ENCODE assay signal across 22 cellular contexts in genomic region chr4:122285285-122285684, GRCh38.
DNase-seq lines count a peak whose midpoint lies in the region; ATAC-seq, FAIRE-seq and TF ChIP-seq lines count a peak whose summit lies in the region.
"Had no signal": no experiment of that assay in that cellular context is flagged by ENCODE, and none has a peak within 500 bp of the region (broad histone marks: within the 10 kb centered on the region; RNA-seq: fewer than 3 reads in every experiment).

No MANE protein-coding gene starts in this region.

- in situ Hi-C loops in IMR-90 (cut with MboI; ENCODE audit: low sequenced_read_pairs) = no loop called here
- in situ Hi-C loops in K562 (cut with MboI) = no loop called here

- no peak overlapping the region for H2BK120ac ChIP-seq in IMR-90 (ENCODE audit: low read depth, low read length)

- H3K23ac ChIP-seq in IMR-90 (ENCODE audit: low read depth, low read length) = no peak overlapping the region

- H4K91ac ChIP-seq in IMR-90 (ENCODE audit: insufficient read depth, low read depth, low read length) = no peak overlapping the region

- H3K18ac ChIP-seq in IMR-90 (ENCODE audit: low read depth, low read length) = no peak overlapping the region

- TF ChIP-seq EP300 in K562 (IDR thresholded peaks at IDR 0.05; ENCODE audit: low read length) (no peak), ovary (IDR thresholded peaks at IDR 0.05) (no peak)

- H3K4me1 ChIP-seq in IMR-90 (ENCODE audit: control insufficient read depth, insufficient read depth, low read length) = no peaks in the 10 kb centered on the region
- H3K4me1 ChIP-seq in K562 (replicated peaks in 1 of 2; ENCODE audit: control insufficient read depth in 2 of 2, insufficient read depth in 2 of 2, low read length in 2 of 2) = peaks cover 0 to 5% of the 10 kb centered on the region in 2 experiments; a peak in 1 of 5 replicates
- no peaks in the 10 kb centered on the region for H3K4me1 ChIP-seq in ovary (ENCODE audit: insufficient read depth)

- FAIRE-seq in K562 (lab: Jason Lieb, UNC) = peak; percentile 95
- FAIRE-seq: frontal cortex, H1, HepG2 had no signal

- no peak overlapping the region for H3K27ac ChIP-seq in IMR-90 (ENCODE audit: insufficient read depth, low read length)
- H3K27ac ChIP-seq in K562 (ENCODE audit: extremely low read depth, low read depth, low read length) = peak overlapping the region; percentile 62; the same call in 1 of the 3 replicates
- H3K27ac ChIP-seq in ovary = no peak overlapping the region
- H3K27ac ChIP-seq: cardiac muscle cell had no signal

- H2AK5ac ChIP-seq in IMR-90 (ENCODE audit: low read depth, low read length) = no peak overlapping the region

- no peak overlapping the region for H4K5ac ChIP-seq in IMR-90 (ENCODE audit: low read depth, low read length)

- H3K9ac ChIP-seq in IMR-90 (ENCODE audit: low read depth, low read length) = no peak overlapping the region
- H3K9ac ChIP-seq in K562 (ENCODE audit: insufficient read depth in 1 of 2, low read depth in 2 of 2, low read length in 2 of 2) = no peak overlapping the region

- H3K4ac ChIP-seq in IMR-90 (ENCODE audit: low read depth, low read length) = no peak overlapping the region

- no peak overlapping the region for H2BK5ac ChIP-seq in IMR-90 (ENCODE audit: low read depth, low read length, poor library complexity, severe bottlenecking)

- DNase-seq in AG20443 (ENCODE audit: low spot score) = peak; percentile 13
- peak; percentile 16 for DNase-seq in IMR-90
- DNase-seq in K562 (ENCODE audit: extremely low read depth in 1 of 4, low spot score in 3 of 4) = peak; percentile 21 to 72 (median 48)
- peak; percentile 47 for DNase-seq in islet precursor cell
- DNase-seq in cortex of kidney (lab: John Stamatoyannopoulos, UW) = no peak
- DNase-seq in COR-L47 (lab: John Stamatoyannopoulos, UW) = no peak
- DNase-seq in ovary = no peak
- DNase-seq: CD8-positive, alpha-beta memory T cell; effector CD4-positive, alpha-beta T cell; NCI-H1092; NCI-H2107; stimulated activated CD4-positive, alpha-beta T cell treated with anti-CD3 and anti-CD28 coated beads, Interleukin-15, amount 100 ng/mL, for 24 hours; stimulated activated naive CD8-positive, alpha-beta T cell treated with anti-CD3 and anti-CD28 coated beads, Interleukin-15, amount 100 ng/mL, for 72 hours had no signal

- peak; percentile 71 for ATAC-seq in IMR-90 (ENCODE audit: low read depth)
- ATAC-seq in K562 = peak; percentile 100
- ATAC-seq in HG02973 (IDR thresholded peaks at IDR 0.05; ENCODE audit: unreplicated experiment) = no peak
- ATAC-seq: HepG2; natural killer cell treated with Interleukin-12 subunit alpha and Interleukin-12 subunit beta and Interleukin-15 and Interleukin-18, amount 100 ng/mL, for 72 hours; Panc1; SK-N-SH treated with all-trans-retinoic acid at 6 μM for 48 hours; stimulated activated naive CD8-positive, alpha-beta T cell treated with anti-CD3 and anti-CD28 coated beads, Interleukin-15, amount 100 ng/mL, for 72 hours had no signal

- H3K27me3 ChIP-seq in IMR-90 (ENCODE audit: control insufficient read depth, insufficient read depth, low read length) = no peaks in the 10 kb centered on the region
- no peaks in the 10 kb centered on the region for H3K27me3 ChIP-seq in K562 (ENCODE audit: control insufficient read depth in 2 of 2, insufficient read depth in 2 of 2, low read length in 2 of 2)
- no peaks in the 10 kb centered on the region for H3K27me3 ChIP-seq in ovary
- H3K27me3 ChIP-seq: cardiac muscle cell had no signal

- H3K56ac ChIP-seq in IMR-90 (ENCODE audit: extremely low read depth, insufficient read depth, low read length) = no peak overlapping the region

- H3K4me2 ChIP-seq in IMR-90 (ENCODE audit: low read depth, low read length) (no peak overlapping the region), K562 (ENCODE audit: insufficient read depth, low read length) (no peak overlapping the region)

- H4K20me1 ChIP-seq in IMR-90 (ENCODE audit: insufficient read depth, low read length) = no peaks in the 10 kb centered on the region
- H4K20me1 ChIP-seq in K562 (replicated peaks; ENCODE audit: control insufficient read depth, insufficient read depth, low read length) = no peaks in the 10 kb centered on the region

- intact Hi-C loops in IMR-90 (cut with micrococcal nuclease) = no loop called here
- intact Hi-C loops in K562 (cut with micrococcal nuclease) = no loop called here
- intact Hi-C loops in ovary (cut with DNase I) = no loop called here

- H3K79me1 ChIP-seq in IMR-90 (ENCODE audit: low read depth in 1 of 2, low read length in 2 of 2) = no peaks in the 10 kb centered on the region; a peak in 2 of 4 replicates

- H3K9me1 ChIP-seq in IMR-90 (ENCODE audit: insufficient read depth, low read length) = no peaks in the 10 kb centered on the region
- H3K9me1 ChIP-seq in K562 (ENCODE audit: control insufficient read depth, insufficient read depth, low read length) = no peaks in the 10 kb centered on the region

- no peak overlapping the region for H2AK9ac ChIP-seq in IMR-90 (replicated peaks; ENCODE audit: low read depth, low read length, poor library complexity)

- no peak overlapping the region for H4K8ac ChIP-seq in IMR-90 (ENCODE audit: low read depth in 2 of 2, low read length in 2 of 2)

- CTCF ChIA-PET in IMR-90 (lab: Yijun Ruan, JAX) = no interaction called here
- CTCF ChIA-PET in K562 (lab: Yijun Ruan, JAX; ENCODE audit: low intra/inter-chr PET ratio) = no interaction called here

- no peak overlapping the region for H2BK15ac ChIP-seq in IMR-90 (ENCODE audit: low read depth, low read length)

- WGBS in IMR-90 (ENCODE audit: extremely low coverage in 2 of 2, insufficient read length in 1 of 2), 2 experiments = 100% methylated on average over 1 of the region's 2 CpGs; no CpG with 5 or more reads in 1 of the 2 experiments
- WGBS in K562 (ENCODE audit: insufficient coverage, low coverage, missing lambda C conversion rate) = 10% methylated on average over 2 of the region's 2 CpGs
- 96 to 97% (median 97%) methylated on average over 2 of the region's 2 CpGs for WGBS in ovary, 3 donors

- TF ChIP-seq CTCF in IMR-90 (conservative IDR thresholded peaks at IDR 0.05; ENCODE audit: low read depth, low read length) = no peak
- no peak for TF ChIP-seq CTCF in K562 (IDR thresholded peaks at IDR 0.05 in 2 of 3, conservative IDR thresholded peaks at IDR 0.05 in 1 of 3; ENCODE audit: insufficient read depth in 2 of 3, low read depth in 1 of 3, low read length in 3 of 3)
- no peak for TF ChIP-seq CTCF in ovary (IDR thresholded peaks at IDR 0.05)

- dilution Hi-C loops in IMR-90 (cut with HindIII; ENCODE audit: low sequenced_read_pairs, unreplicated experiment) = no loop called here

- no peak overlapping the region for H3K4me3 ChIP-seq in IMR-90 (ENCODE audit: insufficient read depth, low read depth, low read length)
- H3K4me3 ChIP-seq in K562 = no peak overlapping the region
- no peak overlapping the region for H3K4me3 ChIP-seq in ovary
- H3K4me3 ChIP-seq: cardiac muscle cell, lung had no signal

- TF ChIP-seq POLR2A in IMR-90 (IDR thresholded peaks at IDR 0.05; ENCODE audit: low read depth, low read length) (no peak), K562 (conservative IDR thresholded peaks at IDR 0.05) (no peak), ovary (IDR thresholded peaks at IDR 0.05) (no peak)

- no peaks in the 10 kb centered on the region for H3K79me2 ChIP-seq in K562 (ENCODE audit: control insufficient read depth, insufficient read depth, low read length)

- POLR2A ChIA-PET in IMR-90 (lab: Charles Lee; ENCODE audit: unreplicated experiment) (no interaction called here), K562 (lab: Yijun Ruan, JAX) (no interaction called here)

- TF ChIP-seq RAD21 in IMR-90 (IDR thresholded peaks at IDR 0.05; ENCODE audit: low read length) = no peak
- no peak for TF ChIP-seq RAD21 in K562 (CRISPR knock-in tag; conservative IDR thresholded peaks at IDR 0.05 in 1 of 2, IDR thresholded peaks at IDR 0.05 in 1 of 2)

- H2BK20ac ChIP-seq in IMR-90 (ENCODE audit: low read depth, low read length) = no peak overlapping the region

- H3K36me3 ChIP-seq in IMR-90 (ENCODE audit: control insufficient read depth, insufficient read depth, low read length) = peaks cover 11% of the 10 kb centered on the region; the same call in 1 of the 2 replicates
- peaks cover 6% of the 10 kb centered on the region for H3K36me3 ChIP-seq in K562 (ENCODE audit: control insufficient read depth, insufficient read depth, low read length)
- H3K36me3 ChIP-seq in ovary = no peaks in the 10 kb centered on the region

- no peak overlapping the region for H2AFZ ChIP-seq in IMR-90 (replicated peaks; ENCODE audit: low read length, poor library complexity)
- H2AFZ ChIP-seq in K562 (ENCODE audit: low read depth, low read length) = 0 out of 2 replicates have a peak overlapping the region, but pooled peaks have one; percentile 28

- no peak overlapping the region for H3K14ac ChIP-seq in IMR-90 (replicated peaks; ENCODE audit: low read depth, low read length)

- H3K9me3 ChIP-seq in IMR-90 (ENCODE audit: control insufficient read depth, insufficient read depth, low read length) (no peaks in the 10 kb centered on the region), K562 (replicated peaks; ENCODE audit: control insufficient read depth, insufficient read depth, low read depth, low read length) (no peaks in the 10 kb centered on the region), ovary (no peaks in the 10 kb centered on the region)

- BruUV-seq in IMR-90 (replicated peaks; lab: Mats Ljungman, UMichigan) = no TSS peak
- no TSS peak for BruUV-seq in K562 (replicated peaks; lab: Mats Ljungman, UMichigan)

TF ChIP-seq in IMR-90, 13 proteins besides CTCF, POLR2A, EP300 and RAD21 (continues in another document):
- TF ChIP-seq CHD1 (IDR thresholded peaks at IDR 0.05; ENCODE audit: low read depth, low read length) (no peak), FOS (IDR thresholded peaks at IDR 0.05; ENCODE audit: low read depth, low read length) (no peak), MAFK (IDR thresholded peaks at IDR 0.05; ENCODE audit: low read depth, low read length) (no peak), SMC3 (IDR thresholded peaks at IDR 0.05; ENCODE audit: low read depth, low read length) (no peak), MAZ (IDR thresholded peaks at IDR 0.05; ENCODE audit: borderline replicate concordance, low read depth, low read length) (no peak), RCOR1 (IDR thresholded peaks at IDR 0.05; ENCODE audit: insufficient replicate concordance, low read length) (no peak)

TF ChIP-seq in K562, 482 proteins besides CTCF, POLR2A, EP300 and RAD21 (continues in another document):
- TF ChIP-seq KHSRP (IDR thresholded peaks at IDR 0.05) (no peak), RNF2 (IDR thresholded peaks at IDR 0.05) (no peak)

Comparison
In these comparisons a context has a peak if more than half of its experiments do, and no peak if none do; other contexts are left out.
1. DNase-seq: peak in AG20443 (single experiment), IMR-90 (single experiment), K562 (4 of 4) and islet precursor cell (single experiment); none in cortex of kidney (single experiment), COR-L47 (single experiment) and ovary (0 of 5).